ENCODE assay signal across 15 cellular contexts in genomic region chr4:187128971-187129370, GRCh38.
A peak's percentile ranks its signal among the peaks of the same experiment; 100 is the strongest.
DNase-seq lines count a peak whose midpoint lies in the region; ATAC-seq and TF ChIP-seq lines count a peak whose summit lies in the region.
"Had no signal": no experiment of that assay in that cellular context is flagged by ENCODE, and none has a peak within 500 bp of the region (broad histone marks: within the 10 kb centered on the region; RNA-seq: fewer than 3 reads in every experiment).

No MANE protein-coding gene starts in this region.

- H3K27me3 Mint-ChIP-seq in glutamatergic neuron (ENCODE audit: unreplicated experiment), result no peaks in the 10 kb centered on the region
- H3K27me3 Mint-ChIP-seq in activated CD4-positive, alpha-beta T cell treated with anti-CD3 and anti-CD28 coated beads, Interleukin-2, amount 10 ng/mL, durations not matched to agents 24 days and 14 days, result no peaks in the 10 kb centered on the region
- H3K27me3 Mint-ChIP-seq: activated naive CD4-positive, alpha-beta T cell treated with anti-CD3 and anti-CD28 coated beads, Interleukin-2, amount 50 U/mL, for 24 hours had no signal

- DNase-seq in GM03348 (ENCODE audit: low spot score) (peak; percentile 25), astrocyte of the hippocampus (ENCODE audit: low read depth, low spot score) (peak; percentile 40), glomerular visceral epithelial cell (ENCODE audit: extremely low spot score) (peak; percentile 50), putamen (ENCODE audit: low spot score) (peak; percentile 2), glutamatergic neuron (no peak)
- no peak for DNase-seq in activated CD4-positive, alpha-beta T cell treated with anti-CD3 and anti-CD28 coated beads, Interleukin-2, amount 10 ng/mL, durations not matched to agents 24 days and 14 days
- DNase-seq: BE2C, DMS53, NCI-H1694, PC-9 had no signal

- TF ChIP-seq CTCF in glutamatergic neuron (IDR thresholded peaks at IDR 0.05; ENCODE audit: partially characterized antibody, unreplicated experiment), result no peak

- no peaks in the 10 kb centered on the region for H3K36me3 Mint-ChIP-seq in glutamatergic neuron (ENCODE audit: unreplicated experiment)
- no peaks in the 10 kb centered on the region for H3K36me3 Mint-ChIP-seq in activated CD4-positive, alpha-beta T cell treated with anti-CD3 and anti-CD28 coated beads, Interleukin-2, amount 10 ng/mL, durations not matched to agents 24 days and 14 days (ENCODE audit: low read depth)
- H3K36me3 Mint-ChIP-seq: activated naive CD4-positive, alpha-beta T cell treated with anti-CD3 and anti-CD28 coated beads, Interleukin-2, amount 50 U/mL, for 24 hours had no signal

- H3K27ac Mint-ChIP-seq in glutamatergic neuron (ENCODE audit: unreplicated experiment), result no peak overlapping the region
- no peak overlapping the region for H3K27ac Mint-ChIP-seq in activated CD4-positive, alpha-beta T cell treated with anti-CD3 and anti-CD28 coated beads, Interleukin-2, amount 10 ng/mL, durations not matched to agents 24 days and 14 days
- H3K27ac Mint-ChIP-seq: activated naive CD4-positive, alpha-beta T cell treated with anti-CD3 and anti-CD28 coated beads, Interleukin-2, amount 50 U/mL, for 24 hours had no signal

- intact Hi-C loops in activated CD4-positive, alpha-beta T cell treated with anti-CD3 and anti-CD28 coated beads, Interleukin-2, amount 10 ng/mL, durations not matched to agents 24 days and 14 days (cut with micrococcal nuclease), result no loop called here

- H3K9me3 Mint-ChIP-seq in glutamatergic neuron (ENCODE audit: unreplicated experiment), result no peaks in the 10 kb centered on the region
- peaks cover 8% of the 10 kb centered on the region for H3K9me3 Mint-ChIP-seq in activated CD4-positive, alpha-beta T cell treated with anti-CD3 and anti-CD28 coated beads, Interleukin-2, amount 10 ng/mL, durations not matched to agents 24 days and 14 days
- H3K9me3 Mint-ChIP-seq: neural crest cell had no signal

- H3K4me1 Mint-ChIP-seq in glutamatergic neuron (ENCODE audit: low read depth, unreplicated experiment), result no peaks in the 10 kb centered on the region
- no peaks in the 10 kb centered on the region for H3K4me1 Mint-ChIP-seq in activated CD4-positive, alpha-beta T cell treated with anti-CD3 and anti-CD28 coated beads, Interleukin-2, amount 10 ng/mL, durations not matched to agents 24 days and 14 days
- H3K4me1 Mint-ChIP-seq: activated naive CD4-positive, alpha-beta T cell treated with anti-CD3 and anti-CD28 coated beads, Interleukin-2, amount 50 U/mL, for 24 hours had no signal

- H3K4me3 Mint-ChIP-seq in glutamatergic neuron (ENCODE audit: unreplicated experiment), result no peak overlapping the region
- no peak overlapping the region for H3K4me3 Mint-ChIP-seq in activated CD4-positive, alpha-beta T cell treated with anti-CD3 and anti-CD28 coated beads, Interleukin-2, amount 10 ng/mL, durations not matched to agents 24 days and 14 days
- H3K4me3 Mint-ChIP-seq: activated naive CD4-positive, alpha-beta T cell treated with anti-CD3 and anti-CD28 coated beads, Interleukin-2, amount 50 U/mL, for 24 hours; neural crest cell had no signal

- ATAC-seq in GM18868 (IDR thresholded peaks at IDR 0.05; ENCODE audit: unreplicated experiment), result no peak
- no peak for ATAC-seq in HG03571 (IDR thresholded peaks at IDR 0.05; ENCODE audit: unreplicated experiment)
- ATAC-seq: activated CD4-positive, CD25-positive, alpha-beta regulatory T cell treated with anti-CD3 and anti-CD28 coated beads, Interleukin-2, amount 50 U/mL, for 24 hours had no signal

Comparison
In these comparisons a context has a peak if more than half of its experiments do, and no peak if none do; other contexts are left out.
1. DNase-seq: peak in GM03348 (single experiment), astrocyte of the hippocampus (single experiment), glomerular visceral epithelial cell (single experiment) and putamen (single experiment); none in glutamatergic neuron (single experiment) and activated CD4-positive, alpha-beta T cell treated with anti-CD3 and anti-CD28 coated beads, Interleukin-2, amount 10 ng/mL, durations not matched to agents 24 days and 14 days (single experiment).